ENCODE assay signal across 18 cellular contexts in the genomic region with DNA sequence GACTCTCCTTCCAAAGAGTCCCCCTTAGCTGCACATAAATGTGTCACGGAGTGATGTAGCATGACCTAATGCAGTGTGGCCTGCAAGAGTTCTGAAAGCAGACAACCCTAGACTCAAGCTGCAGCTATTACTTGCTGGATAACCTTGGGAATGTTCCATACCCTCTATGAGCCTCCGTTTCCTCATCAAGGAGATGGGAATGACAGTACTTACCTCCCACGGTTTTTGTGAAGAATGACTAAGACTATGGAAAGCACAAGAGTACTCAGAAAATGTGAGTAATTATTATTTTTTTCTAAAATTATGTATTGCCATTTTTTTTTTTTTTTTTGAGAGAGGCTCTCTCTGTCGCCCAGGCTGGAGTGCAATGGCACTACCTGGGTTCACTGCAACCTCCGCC. TPM values are rescaled to one million over a fixed set of nuclear protein-coding genes. Genes with fewer than 3 reads are reported as not detected.
DNase-seq lines count a peak whose midpoint lies in the region; ATAC-seq and TF ChIP-seq lines count a peak whose summit lies in the region.
"Had no signal": no experiment of that assay in that cellular context is flagged by ENCODE, and none has a peak within 500 bp of the region (broad histone marks: within the 10 kb centered on the region; RNA-seq: fewer than 3 reads in every experiment).

No MANE protein-coding gene starts in this region.

- H3K27ac ChIP-seq in right atrium auricular region, result peak overlapping the region; percentile 62 to 90
- H3K27ac ChIP-seq: BLaER1, SJSA1 had no signal

- TF ChIP-seq CTCF in right atrium auricular region (IDR thresholded peaks at IDR 0.05) (no peak), fibroblast of pulmonary artery (IDR thresholded peaks at IDR 0.05; ENCODE audit: low read length, missing control alignments) (no peak)

- no peak for DNase-seq in right atrium auricular region (ENCODE audit: low spot score)
- no peak for DNase-seq in left cardiac atrium
- DNase-seq in amniotic epithelial cell (ENCODE audit: low read depth), result peak; percentile 59
- peak; percentile 49 for DNase-seq in fibroblast of pulmonary artery (ENCODE audit: low read depth)
- no peak for DNase-seq in NCI-H82 (lab: John Stamatoyannopoulos, UW)
- no peak for DNase-seq in NCI-H510A (lab: John Stamatoyannopoulos, UW)
- no peak for DNase-seq in NCI-H345 (lab: John Stamatoyannopoulos, UW)
- no peak for DNase-seq in G401 (ENCODE audit: low spot score)
- DNase-seq: CD8-positive, alpha-beta memory T cell; DMS79 treated with DMSO at 0.1 percent for 48 hours; Karpas-422; MM.1S; NCI-H1092 treated with DMSO at 0.1 percent for 48 hours; NCI-H2227 treated with DMSO at 0.1 percent for 48 hours; NCI-H526 treated with DMSO at 0.1 percent for 48 hours; PC-3 had no signal

- in situ Hi-C loops in G401 (cut with HindIII; ENCODE audit: low sequenced_read_pairs), result no loop called here

- no peaks in the 10 kb centered on the region for H3K36me3 ChIP-seq in right atrium auricular region
- H3K36me3 ChIP-seq: BLaER1, SJSA1 had no signal

- H3K4me3 ChIP-seq in right atrium auricular region (no peak overlapping the region), fibroblast of pulmonary artery (replicated peaks; ENCODE audit: low read depth, low read length) (no peak overlapping the region)
- H3K4me3 ChIP-seq: BLaER1, SJSA1 had no signal

- H3K27me3 ChIP-seq in right atrium auricular region, result no peaks in the 10 kb centered on the region
- H3K27me3 ChIP-seq: SJSA1 had no signal

- no peak for ATAC-seq in left cardiac atrium
- ATAC-seq: PC-3 had no signal

- H3K9me3 ChIP-seq in right atrium auricular region, result no peaks in the 10 kb centered on the region
- H3K9me3 ChIP-seq: BLaER1, SJSA1 had no signal

- intact Hi-C loops in left cardiac atrium (cut with DNase I), result no loop called here

- H3K4me1 ChIP-seq in right atrium auricular region, result peaks cover 0 to 27% of the 10 kb centered on the region in 2 donors

RNA-seq across cellular contexts. Expression of a gene that starts 3.0 kb away (rescaled TPM):
- total RNA-seq in right atrium auricular region (10 to 100 TPM; 14.9 to 33.7 TPM), left cardiac atrium (10 to 100 TPM; 14.0 to 14.8 TPM)
- 20.3 and 37.4 TPM in 2 replicates for total RNA-seq in G401 (2014; rRNA removed; shearing (Covaris generic))
- total RNA-seq: SJSA1 had no signal

Comparison
In these comparisons a context has a peak if more than half of its experiments do, and no peak if none do; other contexts are left out.
1. DNase-seq: peak in amniotic epithelial cell (single experiment) and fibroblast of pulmonary artery (single experiment); none in right atrium auricular region (single experiment), left cardiac atrium (single experiment), NCI-H82 (single experiment), NCI-H510A (single experiment), NCI-H345 (single experiment) and G401 (single experiment).